In genomic region chr3:55160241-55160877, GRCh38 we compare ENCODE assay signal across 9 cellular contexts.
A peak's percentile ranks its signal among the peaks of the same experiment; 100 is the strongest.
DNase-seq lines count a peak whose midpoint lies in the region; ATAC-seq and TF ChIP-seq lines count a peak whose summit lies in the region.
"Had no signal": no experiment of that assay in that cellular context is flagged by ENCODE, and none has a peak within 500 bp of the region (broad histone marks: within the 10 kb centered on the region; RNA-seq: fewer than 3 reads in every experiment).

No MANE protein-coding gene starts in this region.

- no peaks in the 10 kb centered on the region for H3K27me3 ChIP-seq in Caco-2 (replicated peaks; ENCODE audit: control insufficient read depth, insufficient read depth, low read length)
- H3K27me3 ChIP-seq in CD4-positive, alpha-beta T cell (ENCODE audit: control insufficient read depth, insufficient read depth, low read length) = no peaks in the 10 kb centered on the region

- H3K4me3 ChIP-seq in astrocyte of the spinal cord (ENCODE audit: low read depth, low read length) (no peak overlapping the region), Caco-2 (ENCODE audit: low read depth, low read length) (no peak overlapping the region)

- in situ Hi-C loops in astrocyte of the spinal cord (cut with HindIII; ENCODE audit: low sequenced_read_pairs) = no loop called here

- peak; percentile 80 for ATAC-seq in GM18519 (IDR thresholded peaks at IDR 0.05; ENCODE audit: low FRiP score, unreplicated experiment)
- peak; percentile 82 for ATAC-seq in HG03135 (IDR thresholded peaks at IDR 0.05; ENCODE audit: unreplicated experiment)
- peak; percentile 34 for ATAC-seq in omental fat pad (ENCODE audit: low FRiP score)
- no peak for ATAC-seq in CD4-positive, alpha-beta T cell (ENCODE audit: poor library complexity)

- peaks cover 16% of the 10 kb centered on the region for H3K27me3 Mint-ChIP-seq in Caco-2 (ENCODE audit: insufficient read depth, unreplicated experiment)
- H3K27me3 Mint-ChIP-seq in CD4-positive, alpha-beta T cell = no peaks in the 10 kb centered on the region
- H3K27me3 Mint-ChIP-seq: stimulated activated naive B cell treated with anti-CD40 and anti-IgM and Interleukin-4, amounts not matched to agents 10 μg/mL and 1 μg/mL and 100 μg/mL, for 72 hours had no signal

- no peak overlapping the region for H3K27ac ChIP-seq in CD4-positive, alpha-beta T cell (ENCODE audit: low read depth, low read length)

- intact Hi-C loops in Caco-2 (cut with micrococcal nuclease; ENCODE audit: unreplicated experiment) = no loop called here
- intact Hi-C loops in CD4-positive, alpha-beta T cell (cut with DNase I, micrococcal nuclease) = no loop called here

- no peaks in the 10 kb centered on the region for H3K36me3 Mint-ChIP-seq in Caco-2 (ENCODE audit: insufficient read depth, unreplicated experiment)
- H3K36me3 Mint-ChIP-seq in CD4-positive, alpha-beta T cell (ENCODE audit: low read depth) = no peaks in the 10 kb centered on the region
- H3K36me3 Mint-ChIP-seq: stimulated activated naive B cell treated with anti-CD40 and anti-IgM and Interleukin-4, amounts not matched to agents 10 μg/mL and 1 μg/mL and 100 μg/mL, for 72 hours had no signal

- H3K9me3 Mint-ChIP-seq in Caco-2 (ENCODE audit: unreplicated experiment) = no peaks in the 10 kb centered on the region
- H3K9me3 Mint-ChIP-seq in CD4-positive, alpha-beta T cell = peaks cover 8% of the 10 kb centered on the region

- no peak overlapping the region for H3K27ac Mint-ChIP-seq in Caco-2 (ENCODE audit: unreplicated experiment)
- no peak overlapping the region for H3K27ac Mint-ChIP-seq in CD4-positive, alpha-beta T cell
- H3K27ac Mint-ChIP-seq: stimulated activated naive B cell treated with anti-CD40 and anti-IgM and Interleukin-4, amounts not matched to agents 10 μg/mL and 1 μg/mL and 100 μg/mL, for 72 hours had no signal

- DNase-seq in astrocyte of the spinal cord (ENCODE audit: low read depth, low spot score) (peak; percentile 100), omental fat pad (ENCODE audit: low spot score) (no peak), cerebellum (ENCODE audit: low spot score) (no peak), Caco-2 (no peak), activated gamma-delta T cell (lab: John Stamatoyannopoulos, UW) (no peak)
- DNase-seq in CD4-positive, alpha-beta T cell = no peak
- DNase-seq: stimulated activated naive B cell treated with anti-CD40 and anti-IgM and Interleukin-4, amounts not matched to agents 10 μg/mL and 1 μg/mL and 100 μg/mL, for 72 hours had no signal

- H3K36me3 ChIP-seq in Caco-2 (ENCODE audit: control insufficient read depth, insufficient read depth, low read length) = no peaks in the 10 kb centered on the region

- POLR2A ChIA-PET in Caco-2 (lab: Charles Lee) = no interaction called here
- POLR2A ChIA-PET in CD4-positive, alpha-beta T cell (lab: Charles Lee) = no interaction called here

- H3K4me1 Mint-ChIP-seq in Caco-2 (ENCODE audit: low read depth, unreplicated experiment) = no peaks in the 10 kb centered on the region
- no peaks in the 10 kb centered on the region for H3K4me1 Mint-ChIP-seq in CD4-positive, alpha-beta T cell (ENCODE audit: low read depth)
- H3K4me1 Mint-ChIP-seq: stimulated activated naive B cell treated with anti-CD40 and anti-IgM and Interleukin-4, amounts not matched to agents 10 μg/mL and 1 μg/mL and 100 μg/mL, for 72 hours had no signal

- no peak overlapping the region for H3K4me3 Mint-ChIP-seq in Caco-2 (ENCODE audit: unreplicated experiment)
- H3K4me3 Mint-ChIP-seq in CD4-positive, alpha-beta T cell = no peak overlapping the region
- H3K4me3 Mint-ChIP-seq: stimulated activated naive B cell treated with anti-CD40 and anti-IgM and Interleukin-4, amounts not matched to agents 10 μg/mL and 1 μg/mL and 100 μg/mL, for 72 hours had no signal

- no peaks in the 10 kb centered on the region for H3K9me3 ChIP-seq in Caco-2
- H3K9me3 ChIP-seq in CD4-positive, alpha-beta T cell (ENCODE audit: control insufficient read depth, low read length) = no peaks in the 10 kb centered on the region

- no peaks in the 10 kb centered on the region for H3K4me1 ChIP-seq in Caco-2

- no TSS peak for BruUV-seq in Caco-2 (replicated peaks; lab: Mats Ljungman, UMichigan)

- CTCF ChIA-PET in Caco-2 (lab: Charles Lee) = no interaction called here
- CTCF ChIA-PET in CD4-positive, alpha-beta T cell (lab: Charles Lee) = no interaction called here

- TF ChIP-seq CTCF in astrocyte of the spinal cord (IDR thresholded peaks at IDR 0.05; ENCODE audit: low read depth, low read length) = no peak
- TF ChIP-seq CTCF in omental fat pad (IDR thresholded peaks at IDR 0.05) = no peak
- TF ChIP-seq CTCF in Caco-2 (IDR thresholded peaks at IDR 0.05; ENCODE audit: insufficient read depth in 1 of 2, low read depth in 1 of 2, low read length in 1 of 2, severe bottlenecking in 1 of 2, unreplicated experiment in 1 of 2) = no peak
- no peak for TF ChIP-seq CTCF in CD4-positive, alpha-beta T cell (IDR thresholded peaks at IDR 0.05)
